Comparison of ENCODE assay signal across 8 cellular contexts in the genomic region with DNA sequence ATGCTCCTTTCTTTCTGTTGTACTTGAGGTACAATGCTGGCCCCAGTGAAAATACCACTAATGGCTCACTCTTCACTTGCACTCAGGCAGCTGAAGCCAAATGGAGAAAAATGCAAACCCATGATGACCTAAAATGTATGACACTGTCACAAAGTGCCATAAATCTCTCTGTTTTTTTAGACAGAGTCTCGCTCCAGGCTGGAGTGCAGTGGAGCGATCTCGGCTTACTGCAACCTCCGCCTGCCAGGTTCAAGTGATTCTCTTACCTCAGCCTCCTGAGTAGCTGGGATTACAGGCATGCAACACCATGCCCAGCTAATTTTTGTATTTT.
A peak's percentile ranks its signal among the peaks of the same experiment; 100 is the strongest.
DNase-seq lines count a peak whose midpoint lies in the region; ATAC-seq, FAIRE-seq and TF ChIP-seq lines count a peak whose summit lies in the region.
"Not testable (repeated sequence)": the region's sequence is repeated elsewhere in the genome, so short reads cannot be mapped to it uniquely, and the experiment has no call there.

No MANE protein-coding gene starts in this region.

- not testable (repeated sequence) for H3K36me3 Mint-ChIP-seq in neural crest cell (ENCODE audit: low read depth)

- not testable (repeated sequence) for TF ChIP-seq POLR2A in K562 (conservative IDR thresholded peaks at IDR 0.05); thyroid gland (IDR thresholded peaks at IDR 0.05)

- H3K9me1 ChIP-seq in K562 (ENCODE audit: control insufficient read depth, insufficient read depth, low read length), result not testable (repeated sequence)

- H3K9me3 Mint-ChIP-seq in neural crest cell, result not testable (repeated sequence)

- H3K4me2 ChIP-seq in BLaER1 treated with 17β-estradiol and CSF1 and Interleukin-3, amounts not matched to agents 10 nM and 100 nM, result peak overlapping the region; percentile 25 to 80 (median 66); a peak in 20 of 22 replicates
- H3K4me2 ChIP-seq in K562 (ENCODE audit: insufficient read depth, low read length), result not testable (repeated sequence)

- not testable (repeated sequence) for TF ChIP-seq RAD21 in K562 (CRISPR knock-in tag; conservative IDR thresholded peaks at IDR 0.05 in 1 of 2, IDR thresholded peaks at IDR 0.05 in 1 of 2)

- H3K27me3 Mint-ChIP-seq in neural crest cell (ENCODE audit: low read depth), result not testable (repeated sequence)

- H2AFZ ChIP-seq in K562 (ENCODE audit: low read depth, low read length), result not testable (repeated sequence)

- intact Hi-C loops in K562 (cut with micrococcal nuclease); thyroid gland (cut with DNase I): not testable (repeated sequence)

- H3K9me3 ChIP-seq in BLaER1 treated with 17β-estradiol and CSF1 and Interleukin-3, amounts not matched to agents 10 nM and 100 nM (replicated peaks in 1 of 11), result peaks cover 23 to 62% (median 34%) of the 10 kb centered on the region in 11 experiments
- not testable (repeated sequence) for H3K9me3 ChIP-seq in K562 (replicated peaks; ENCODE audit: control insufficient read depth, insufficient read depth, low read depth, low read length); thyroid gland

- DNase-seq in M059J (ENCODE audit: low read depth) (peak; percentile 41), NCI-H187 treated with DMSO at 0.1 percent for 48 hours (lab: John Stamatoyannopoulos, UW) (peak; percentile 79), RCC 7860 (ENCODE audit: low spot score) (peak; percentile 33), left kidney (ENCODE audit: low read depth, low spot score) (peak; percentile 66), thyroid gland (peak; percentile 8 to 27)
- DNase-seq in K562 (ENCODE audit: extremely low read depth in 1 of 4, low spot score in 3 of 4); neural crest cell (ENCODE audit: low read depth, low spot score): not testable (repeated sequence)

- ATAC-seq in K562, result not testable (repeated sequence)

- H3K4me3 ChIP-seq in BLaER1 treated with 17β-estradiol and CSF1 and Interleukin-3, amounts not matched to agents 10 nM and 100 nM; K562; thyroid gland (replicated peaks in 1 of 3): not testable (repeated sequence)

- not testable (repeated sequence) for H4K20me1 ChIP-seq in BLaER1 treated with 17β-estradiol and CSF1 and Interleukin-3, amounts not matched to agents 10 nM and 100 nM; K562 (replicated peaks; ENCODE audit: control insufficient read depth, insufficient read depth, low read length)

- peak overlapping the region in 2 of 11 experiments; percentile 29 to 45; a peak in 2 of 22 replicates for H3K27ac ChIP-seq in BLaER1 treated with 17β-estradiol and CSF1 and Interleukin-3, amounts not matched to agents 10 nM and 100 nM
- H3K27ac ChIP-seq in K562 (ENCODE audit: extremely low read depth, low read depth, low read length); thyroid gland: not testable (repeated sequence)

- FAIRE-seq in RCC 7860 (lab: Jason Lieb, UNC), result peak; percentile 75
- FAIRE-seq in K562 (lab: Jason Lieb, UNC), result not testable (repeated sequence)

- in situ Hi-C loops in K562 (cut with MboI), result not testable (repeated sequence)

- not testable (repeated sequence) for BruUV-seq in K562 (replicated peaks; lab: Mats Ljungman, UMichigan)

- 50% methylated on average over 4 of the region's 4 CpGs for WGBS in K562 (ENCODE audit: insufficient coverage, low coverage, missing lambda C conversion rate)
- 46 to 51% methylated on average over 4 of the region's 4 CpGs for WGBS in thyroid gland, 2 donors

- TF ChIP-seq EP300 in K562 (IDR thresholded peaks at IDR 0.05; ENCODE audit: low read length), result not testable (repeated sequence)

- H3K36me3 ChIP-seq in BLaER1 treated with 17β-estradiol and CSF1 and Interleukin-3, amounts not matched to agents 10 nM and 100 nM; K562 (ENCODE audit: control insufficient read depth, insufficient read depth, low read length); thyroid gland: not testable (repeated sequence)

- POLR2A ChIA-PET in K562 (lab: Yijun Ruan, JAX), result not testable (repeated sequence)

- TF ChIP-seq CTCF in K562 (IDR thresholded peaks at IDR 0.05 in 2 of 3, conservative IDR thresholded peaks at IDR 0.05 in 1 of 3; ENCODE audit: insufficient read depth in 2 of 3, low read depth in 1 of 3, low read length in 3 of 3); neural crest cell (conservative IDR thresholded peaks at IDR 0.05); thyroid gland (IDR thresholded peaks at IDR 0.05): not testable (repeated sequence)

- H3K4me1 Mint-ChIP-seq in neural crest cell, result peaks cover 23% of the 10 kb centered on the region

- not testable (repeated sequence) for H3K27me3 ChIP-seq in BLaER1 treated with 17β-estradiol and CSF1 and Interleukin-3, amounts not matched to agents 10 nM and 100 nM; K562 (ENCODE audit: control insufficient read depth in 2 of 2, insufficient read depth in 2 of 2, low read length in 2 of 2); thyroid gland

- CTCF ChIA-PET in K562 (lab: Yijun Ruan, JAX; ENCODE audit: low intra/inter-chr PET ratio), result not testable (repeated sequence)

- H3K4me3 Mint-ChIP-seq in neural crest cell, result not testable (repeated sequence)

- peaks cover 43 to 52% (median 50%) of the 10 kb centered on the region in 10 experiments for H3K4me1 ChIP-seq in BLaER1 treated with 17β-estradiol and CSF1 and Interleukin-3, amounts not matched to agents 10 nM and 100 nM
- peaks cover 9 to 16% of the 10 kb centered on the region in 2 experiments for H3K4me1 ChIP-seq in K562 (replicated peaks in 1 of 2; ENCODE audit: control insufficient read depth in 2 of 2, insufficient read depth in 2 of 2, low read length in 2 of 2)
- H3K4me1 ChIP-seq in thyroid gland, result not testable (repeated sequence)

- not testable (repeated sequence) for H3K79me2 ChIP-seq in K562 (ENCODE audit: control insufficient read depth, insufficient read depth, low read length)

- H3K9ac ChIP-seq in BLaER1 treated with 17β-estradiol and CSF1 and Interleukin-3, amounts not matched to agents 10 nM and 100 nM, result peak overlapping the region in 4 of 11 experiments; percentile 44 to 63 (median 54); a peak in 2 of 22 replicates
- H3K9ac ChIP-seq in K562 (ENCODE audit: insufficient read depth in 1 of 2, low read depth in 2 of 2, low read length in 2 of 2), result not testable (repeated sequence)

- peak overlapping the region; percentile 7 for H3K27ac Mint-ChIP-seq in neural crest cell (ENCODE audit: unreplicated experiment)

TF ChIP-seq in K562, 482 proteins besides CTCF, POLR2A, EP300 and RAD21:
- peak; percentile 77 for TF ChIP-seq MEIS2 (IDR thresholded peaks at IDR 0.05; ENCODE audit: partially characterized antibody)
- TF ChIP-seq, protein P1, sequence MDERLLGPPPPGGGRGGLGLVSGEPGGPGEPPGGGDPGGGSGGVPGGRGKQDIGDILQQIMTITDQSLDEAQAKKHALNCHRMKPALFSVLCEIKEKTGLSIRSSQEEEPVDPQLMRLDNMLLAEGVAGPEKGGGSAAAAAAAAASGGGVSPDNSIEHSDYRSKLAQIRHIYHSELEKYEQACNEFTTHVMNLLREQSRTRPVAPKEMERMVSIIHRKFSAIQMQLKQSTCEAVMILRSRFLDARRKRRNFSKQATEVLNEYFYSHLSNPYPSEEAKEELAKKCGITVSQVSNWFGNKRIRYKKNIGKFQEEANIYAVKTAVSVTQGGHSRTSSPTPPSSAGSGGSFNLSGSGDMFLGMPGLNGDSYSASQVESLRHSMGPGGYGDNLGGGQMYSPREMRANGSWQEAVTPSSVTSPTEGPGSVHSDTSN (CRISPR knock-in tag; IDR thresholded peaks at IDR 0.05; ENCODE audit: low read depth), result not testable (repeated sequence)
- TF ChIP-seq, protein P1 (tag; conservative IDR thresholded peaks at IDR 0.05; ENCODE audit: low read depth), result peak; percentile 76
- TF ChIP-seq, protein P2, sequence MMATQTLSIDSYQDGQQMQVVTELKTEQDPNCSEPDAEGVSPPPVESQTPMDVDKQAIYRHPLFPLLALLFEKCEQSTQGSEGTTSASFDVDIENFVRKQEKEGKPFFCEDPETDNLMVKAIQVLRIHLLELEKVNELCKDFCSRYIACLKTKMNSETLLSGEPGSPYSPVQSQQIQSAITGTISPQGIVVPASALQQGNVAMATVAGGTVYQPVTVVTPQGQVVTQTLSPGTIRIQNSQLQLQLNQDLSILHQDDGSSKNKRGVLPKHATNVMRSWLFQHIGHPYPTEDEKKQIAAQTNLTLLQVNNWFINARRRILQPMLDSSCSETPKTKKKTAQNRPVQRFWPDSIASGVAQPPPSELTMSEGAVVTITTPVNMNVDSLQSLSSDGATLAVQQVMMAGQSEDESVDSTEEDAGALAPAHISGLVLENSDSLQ (IDR thresholded peaks at IDR 0.05), result 0 out of 2 replicates have a peak, but pooled peaks have one; percentile 4
